19 cellular contexts compared by ENCODE assay signal in genomic region chr5:142873831-142874230, GRCh38.
DNase-seq lines count a peak whose midpoint lies in the region; ATAC-seq and TF ChIP-seq lines count a peak whose summit lies in the region.
"Had no signal": no experiment of that assay in that cellular context is flagged by ENCODE, and none has a peak within 500 bp of the region (broad histone marks: within the 10 kb centered on the region; RNA-seq: fewer than 3 reads in every experiment).

No MANE protein-coding gene starts in this region.

- H3K27ac ChIP-seq in brain microvascular endothelial cell (no peak overlapping the region), stomach (peak overlapping the region; percentile 63 to 85 (median 78)), gastroesophageal sphincter (no peak overlapping the region), SJCRH30 (no peak overlapping the region)
- H3K27ac ChIP-seq: suprapubic skin had no signal

- H3K4me1 ChIP-seq in stomach (peaks cover 51 to 81% (median 77%) of the 10 kb centered on the region in 4 donors), gastroesophageal sphincter (peaks cover 0 to 49% (median 4%) of the 10 kb centered on the region in 3 donors), SJCRH30 (peaks cover 31% of the 10 kb centered on the region)

- peak; percentile 17 for DNase-seq in activated CD8-positive, alpha-beta memory T cell treated with anti-CD3 and anti-CD28 coated beads for 24 hours
- no peak for DNase-seq in activated CD8-positive, alpha-beta memory T cell treated with anti-CD3 and anti-CD28 coated beads, Interleukin-2, amount 10 ng/mL, durations not matched to agents 7 days and 5 days
- DNase-seq in brain microvascular endothelial cell (no peak), left ventricle myocardium superior (no peak), stomach (no peak), NCI-H1092 (lab: John Stamatoyannopoulos, UW) (no peak), SJCRH30 (no peak)
- DNase-seq: 8988T; activated CD4-positive, alpha-beta T cell treated with anti-CD3 and anti-CD28 coated beads, Interleukin-2, amount 50 U/mL, for 1 hour; activated naive CD4-positive, alpha-beta T cell treated with anti-CD3 and anti-CD28 coated beads, Interleukin-2, amount 10 ng/mL, durations not matched to agents 7 days and 5 days; CD4-positive, CD25-positive, alpha-beta regulatory T cell; erythroblast; Karpas-422; NCI-H1048; NCI-H2081; NCI-H510A treated with DMSO at 0.1 percent for 48 hours had no signal

- in situ Hi-C loops in brain microvascular endothelial cell (cut with HindIII; ENCODE audit: low pct_ligation_motif_present, low sequenced_read_pairs) = loop anchor here (10.0 kb wide), 1 partner anchor 149 kb away; no protein-coding TSS in a partner anchor

- no peak overlapping the region for H3K27ac Mint-ChIP-seq in activated CD8-positive, alpha-beta memory T cell treated with anti-CD3 and anti-CD28 coated beads, Interleukin-2, amount 10 ng/mL, durations not matched to agents 7 days and 5 days
- H3K27ac Mint-ChIP-seq: activated naive CD4-positive, alpha-beta T cell treated with anti-CD3 and anti-CD28 coated beads, Interleukin-2, amount 10 ng/mL, durations not matched to agents 7 days and 5 days; CD4-positive, CD25-positive, alpha-beta regulatory T cell had no signal

- H3K4me3 Mint-ChIP-seq in activated CD8-positive, alpha-beta memory T cell treated with anti-CD3 and anti-CD28 coated beads, Interleukin-2, amount 10 ng/mL, durations not matched to agents 7 days and 5 days = no peak overlapping the region
- H3K4me3 Mint-ChIP-seq: activated naive CD4-positive, alpha-beta T cell treated with anti-CD3 and anti-CD28 coated beads, Interleukin-2, amount 10 ng/mL, durations not matched to agents 7 days and 5 days; CD4-positive, CD25-positive, alpha-beta regulatory T cell had no signal

- no peak for TF ChIP-seq POLR2A in stomach (IDR thresholded peaks at IDR 0.05)
- no peak for TF ChIP-seq POLR2A in gastroesophageal sphincter (IDR thresholded peaks at IDR 0.05)

- CTCF ChIA-PET in activated CD8-positive, alpha-beta memory T cell treated with anti-CD3 and anti-CD28 coated beads, Interleukin-2, amount 10 ng/mL, durations not matched to agents 7 days and 5 days (lab: Charles Lee) = interaction anchor here (1.4 to 3.2 kb wide), 3 partner anchors 15 to 160 kb away, joined by 5 to 31 read pairs (median 7); no protein-coding TSS in a partner anchor

- H3K36me3 ChIP-seq in brain microvascular endothelial cell (replicated peaks) (no peaks in the 10 kb centered on the region), stomach (no peaks in the 10 kb centered on the region), gastroesophageal sphincter (no peaks in the 10 kb centered on the region), SJCRH30 (no peaks in the 10 kb centered on the region)
- H3K36me3 ChIP-seq: ascending aorta, suprapubic skin had no signal

- peaks cover 2% of the 10 kb centered on the region for H3K4me1 Mint-ChIP-seq in activated CD8-positive, alpha-beta memory T cell treated with anti-CD3 and anti-CD28 coated beads, Interleukin-2, amount 10 ng/mL, durations not matched to agents 7 days and 5 days
- H3K4me1 Mint-ChIP-seq: activated naive CD4-positive, alpha-beta T cell treated with anti-CD3 and anti-CD28 coated beads, Interleukin-2, amount 10 ng/mL, durations not matched to agents 7 days and 5 days; CD4-positive, CD25-positive, alpha-beta regulatory T cell had no signal

- ATAC-seq in activated CD8-positive, alpha-beta memory T cell treated with anti-CD3 and anti-CD28 coated beads, Interleukin-2, amount 10 ng/mL, durations not matched to agents 7 days and 5 days = no peak
- ATAC-seq in left ventricle myocardium superior (peak; percentile 32), gastroesophageal sphincter (no peak)

- H3K27me3 ChIP-seq in brain microvascular endothelial cell (replicated peaks) (no peaks in the 10 kb centered on the region), stomach (no peaks in the 10 kb centered on the region), gastroesophageal sphincter (no peaks in the 10 kb centered on the region), SJCRH30 (no peaks in the 10 kb centered on the region)
- H3K27me3 ChIP-seq: ascending aorta, suprapubic skin had no signal

- no peaks in the 10 kb centered on the region for H3K9me3 ChIP-seq in stomach
- H3K9me3 ChIP-seq in gastroesophageal sphincter = no peaks in the 10 kb centered on the region
- no peaks in the 10 kb centered on the region for H3K9me3 ChIP-seq in SJCRH30 (replicated peaks)
- H3K9me3 ChIP-seq: ascending aorta, suprapubic skin had no signal

- no peak overlapping the region for H3K4me3 ChIP-seq in brain microvascular endothelial cell (ENCODE audit: low read depth, low read length)
- no peak overlapping the region for H3K4me3 ChIP-seq in stomach
- no peak overlapping the region for H3K4me3 ChIP-seq in gastroesophageal sphincter
- no peak overlapping the region for H3K4me3 ChIP-seq in SJCRH30
- H3K4me3 ChIP-seq: ascending aorta, suprapubic skin had no signal

- WGBS in stomach, 5 donors = 50 to 75% (median 54%) methylated on average over 5 of the region's 5 CpGs
- 93% methylated on average over 2 of the region's 5 CpGs; no CpG with 5 or more reads in 1 of the 2 donors for WGBS in gastroesophageal sphincter (ENCODE audit: low coverage in 1 of 2), 2 donors

- TF ChIP-seq CTCF in brain microvascular endothelial cell (IDR thresholded peaks at IDR 0.05; ENCODE audit: low read depth, low read length, missing control alignments) (peak; percentile 44), stomach (IDR thresholded peaks at IDR 0.05) (no peak), gastroesophageal sphincter (IDR thresholded peaks at IDR 0.05) (peak in 1 of 4 experiments; percentile 15)

- intact Hi-C loops in left ventricle myocardium superior (cut with micrococcal nuclease) (loop anchor here (5.0 kb wide), 1 partner anchor 102 kb away; the partner anchor contains the start of gene ARHGAP26), stomach (cut with DNase I; ENCODE audit: low total_unique reads) (no loop called here)

- TF ChIP-seq EP300 in stomach (IDR thresholded peaks at IDR 0.05) (no peak), gastroesophageal sphincter (IDR thresholded peaks at IDR 0.05) (no peak)

- no peaks in the 10 kb centered on the region for H3K36me3 Mint-ChIP-seq in activated CD8-positive, alpha-beta memory T cell treated with anti-CD3 and anti-CD28 coated beads, Interleukin-2, amount 10 ng/mL, durations not matched to agents 7 days and 5 days
- H3K36me3 Mint-ChIP-seq: activated naive CD4-positive, alpha-beta T cell treated with anti-CD3 and anti-CD28 coated beads, Interleukin-2, amount 10 ng/mL, durations not matched to agents 7 days and 5 days had no signal

- no peaks in the 10 kb centered on the region for H3K27me3 Mint-ChIP-seq in activated CD8-positive, alpha-beta memory T cell treated with anti-CD3 and anti-CD28 coated beads, Interleukin-2, amount 10 ng/mL, durations not matched to agents 7 days and 5 days
- H3K27me3 Mint-ChIP-seq: activated naive CD4-positive, alpha-beta T cell treated with anti-CD3 and anti-CD28 coated beads, Interleukin-2, amount 10 ng/mL, durations not matched to agents 7 days and 5 days; CD4-positive, CD25-positive, alpha-beta regulatory T cell had no signal

- H3K9me3 Mint-ChIP-seq in activated CD8-positive, alpha-beta memory T cell treated with anti-CD3 and anti-CD28 coated beads, Interleukin-2, amount 10 ng/mL, durations not matched to agents 7 days and 5 days (ENCODE audit: low read depth) = no peaks in the 10 kb centered on the region
- H3K9me3 Mint-ChIP-seq: activated naive CD4-positive, alpha-beta T cell treated with anti-CD3 and anti-CD28 coated beads, Interleukin-2, amount 10 ng/mL, durations not matched to agents 7 days and 5 days; CD4-positive, CD25-positive, alpha-beta regulatory T cell had no signal

Comparison
In these comparisons a context has a peak if more than half of its experiments do, and no peak if none do; other contexts are left out.
1. H3K27ac ChIP-seq: peak in stomach (5 of 5); none in brain microvascular endothelial cell (single experiment), gastroesophageal sphincter (0 of 4) and SJCRH30 (single experiment).